In the genomic region with DNA sequence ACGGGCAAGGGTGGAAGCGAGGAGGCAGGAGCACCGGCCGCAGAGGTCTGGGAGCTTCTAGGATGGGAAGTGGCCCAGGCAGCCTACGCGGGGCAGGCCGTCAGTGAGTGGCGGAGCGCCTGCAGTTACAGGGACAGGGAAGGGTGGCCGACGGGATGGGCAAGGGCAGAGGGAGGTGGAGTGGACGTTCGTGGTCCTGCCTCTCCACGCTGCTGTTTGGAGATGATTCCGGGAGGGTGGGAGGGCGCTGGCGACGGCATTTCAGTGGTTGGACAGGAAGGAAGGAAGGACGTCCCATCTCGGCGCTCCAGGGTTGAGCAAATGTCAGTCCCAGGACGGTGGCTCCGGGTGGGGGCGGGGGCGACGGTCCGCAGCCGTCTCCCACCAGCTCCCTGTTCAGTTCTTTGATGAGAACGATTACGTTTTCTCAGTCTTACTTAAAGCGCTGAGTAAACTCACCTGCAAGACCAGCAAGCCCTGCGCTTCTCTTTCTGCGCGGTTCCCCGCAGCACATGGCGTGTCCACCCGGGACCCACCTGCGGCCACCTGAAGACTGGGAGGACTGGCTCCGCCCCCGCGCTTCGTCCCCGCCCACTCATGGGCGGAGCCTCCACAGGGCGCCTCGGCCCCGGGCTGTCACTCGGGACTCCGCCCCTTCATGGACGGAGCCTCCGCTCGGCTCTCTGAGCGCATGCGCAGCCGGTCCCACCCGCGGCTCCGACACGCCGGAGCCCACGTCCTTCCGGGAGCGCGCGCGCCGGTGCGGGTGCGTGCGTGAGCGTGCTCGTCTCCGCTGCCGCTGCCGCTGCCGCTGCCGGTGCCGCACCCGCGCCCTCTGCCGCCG, we compare ENCODE assay signal across 8 cellular contexts. TPM values are rescaled to one million over a fixed set of nuclear protein-coding genes. Genes with fewer than 3 reads are reported as not detected.
DNase-seq lines count a peak whose midpoint lies in the region; TF ChIP-seq lines count a peak whose summit lies in the region.

Gene DNAJC5, plus strand, starts transcription at position 769 of the 844 bp plus-strand sequence. CDS start 33,220 bp downstream, outside the sequence.

- H3K36me3 Mint-ChIP-seq in nephron (ENCODE audit: low read depth), result peaks cover 23% of the 10 kb centered on the region

- peaks cover 2% of the 10 kb centered on the region for H3K36me3 ChIP-seq in H7 (replicated peaks; ENCODE audit: control insufficient read depth, insufficient read depth, low read length)

- H3K4me3 Mint-ChIP-seq in nephron, result peak within 1 kb of the TSS; percentile 84 to 99 (median 94)

- no peaks in the 10 kb centered on the region for H3K27me3 ChIP-seq in H7 (ENCODE audit: control insufficient read depth, insufficient read depth, low read length)

- peak; percentile 96 for DNase-seq in ELF-1 (ENCODE audit: low read depth, low spot score)
- DNase-seq in H7, result peak; percentile 100
- DNase-seq in M059J (ENCODE audit: low read depth), result peak; percentile 94
- DNase-seq in SHP77 (lab: John Stamatoyannopoulos, UW), result peak; percentile 94 to 98
- peak; percentile 99 for DNase-seq in activated effector memory CD4-positive, alpha-beta T cell treated with anti-CD3 and anti-CD28 coated beads, Interleukin-2, amount 50 U/mL, for 16 hours
- peak; percentile 94 for DNase-seq in fibroblast of pulmonary artery (ENCODE audit: low read depth)
- peak; percentile 92 for DNase-seq in stimulated activated naive CD4-positive, alpha-beta T cell treated with Interleukin-2 at 50 U/mL for 16 hours (lab: John Stamatoyannopoulos, UW)

- peak within 1 kb of the TSS; percentile 83 to 92 (median 87) for H3K27ac Mint-ChIP-seq in nephron

- H3K4me1 Mint-ChIP-seq in nephron, result peaks cover 34% of the 10 kb centered on the region

- no peaks in the 10 kb centered on the region for H3K27me3 Mint-ChIP-seq in nephron (ENCODE audit: low read depth)

- H3K4me3 ChIP-seq in H7 (ENCODE audit: insufficient read depth, low read depth, low read length) (peak within 1 kb of the TSS; percentile 66), fibroblast of pulmonary artery (replicated peaks; ENCODE audit: low read depth, low read length) (peak within 1 kb of the TSS; percentile 77)

- no peak for TF ChIP-seq CTCF in fibroblast of pulmonary artery (IDR thresholded peaks at IDR 0.05; ENCODE audit: low read length, missing control alignments)
- no peak for TF ChIP-seq CTCF in nephron (IDR thresholded peaks at IDR 0.05; ENCODE audit: unreplicated experiment in 3 of 3)

- H3K9me3 Mint-ChIP-seq in nephron, result no peaks in the 10 kb centered on the region

RNA-seq across cellular contexts. Expression of gene DNAJC5, which starts in this region (rescaled TPM):
- total RNA-seq in H7 (2014; rRNA removed; shearing (Covaris generic)), result 29.2 and 30.8 TPM in 2 replicates
- total RNA-seq in M059J (2014; rRNA removed; shearing (Covaris generic)), result 37.9 and 68.7 TPM in 2 replicates

Comparison
In these comparisons a context has a peak if more than half of its experiments do, and no peak if none do; other contexts are left out.
1. Peak in every context shown above with its lines: DNase-seq and H3K4me3 ChIP-seq.